1 cellular context compared by ENCODE assay signal in the genomic region with DNA sequence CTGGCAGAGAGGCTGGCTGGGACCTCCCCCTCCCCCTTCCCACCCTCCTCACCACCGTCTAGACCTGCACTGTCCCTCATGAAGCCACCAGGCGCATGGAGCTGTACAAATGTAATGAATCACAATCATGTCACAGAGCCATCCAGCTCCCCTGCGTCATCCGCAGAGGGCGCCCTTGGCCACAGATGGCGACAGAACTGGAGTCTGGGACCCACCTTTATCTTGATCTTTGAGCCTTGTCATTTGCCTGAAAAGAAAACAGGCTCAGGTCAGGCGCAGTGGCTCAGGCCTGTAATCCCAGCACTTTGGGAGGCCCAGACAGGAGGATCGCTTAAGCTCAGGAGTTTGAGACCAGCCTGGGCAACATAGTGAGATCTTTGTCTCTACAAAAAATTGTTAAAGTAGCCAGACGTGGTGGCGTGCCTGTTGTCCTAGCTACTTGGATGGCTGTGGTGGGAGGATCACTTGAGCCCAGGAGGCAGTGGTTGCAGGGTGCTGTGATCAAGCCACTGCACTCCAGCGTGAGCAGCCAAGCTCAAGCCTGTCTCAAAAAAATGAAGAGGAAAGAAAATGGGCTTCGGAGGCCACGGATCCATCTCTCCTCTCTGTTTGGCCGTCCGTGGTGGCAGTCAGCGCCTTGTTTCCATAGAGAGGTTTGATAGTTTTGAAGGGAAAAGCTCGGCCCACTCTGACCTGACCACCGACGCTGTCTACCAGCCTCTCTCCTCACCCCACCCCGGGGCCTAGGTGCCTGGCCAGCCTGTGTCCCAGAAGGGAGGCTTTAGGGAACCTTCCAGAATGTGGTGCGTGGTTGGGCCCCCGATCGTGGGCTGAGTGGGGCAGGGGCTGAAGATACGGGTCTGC.
TF ChIP-seq lines count a peak whose summit lies in the region.

No MANE protein-coding gene starts in this region.

TF ChIP-seq in HepG2, 621 proteins besides CTCF, POLR2A, EP300 and RAD21 (continued from another document and continues in another):
- TF ChIP-seq, protein P1, sequence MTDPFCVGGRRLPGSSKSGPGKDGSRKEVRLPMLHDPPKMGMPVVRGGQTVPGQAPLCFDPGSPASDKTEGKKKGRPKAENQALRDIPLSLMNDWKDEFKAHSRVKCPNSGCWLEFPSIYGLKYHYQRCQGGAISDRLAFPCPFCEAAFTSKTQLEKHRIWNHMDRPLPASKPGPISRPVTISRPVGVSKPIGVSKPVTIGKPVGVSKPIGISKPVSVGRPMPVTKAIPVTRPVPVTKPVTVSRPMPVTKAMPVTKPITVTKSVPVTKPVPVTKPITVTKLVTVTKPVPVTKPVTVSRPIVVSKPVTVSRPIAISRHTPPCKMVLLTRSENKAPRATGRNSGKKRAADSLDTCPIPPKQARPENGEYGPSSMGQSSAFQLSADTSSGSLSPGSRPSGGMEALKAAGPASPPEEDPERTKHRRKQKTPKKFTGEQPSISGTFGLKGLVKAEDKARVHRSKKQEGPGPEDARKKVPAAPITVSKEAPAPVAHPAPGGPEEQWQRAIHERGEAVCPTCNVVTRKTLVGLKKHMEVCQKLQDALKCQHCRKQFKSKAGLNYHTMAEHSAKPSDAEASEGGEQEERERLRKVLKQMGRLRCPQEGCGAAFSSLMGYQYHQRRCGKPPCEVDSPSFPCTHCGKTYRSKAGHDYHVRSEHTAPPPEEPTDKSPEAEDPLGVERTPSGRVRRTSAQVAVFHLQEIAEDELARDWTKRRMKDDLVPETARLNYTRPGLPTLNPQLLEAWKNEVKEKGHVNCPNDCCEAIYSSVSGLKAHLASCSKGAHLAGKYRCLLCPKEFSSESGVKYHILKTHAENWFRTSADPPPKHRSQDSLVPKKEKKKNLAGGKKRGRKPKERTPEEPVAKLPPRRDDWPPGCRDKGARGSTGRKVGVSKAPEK (CRISPR knock-in tag; IDR thresholded peaks at IDR 0.05; ENCODE audit: borderline replicate concordance): peak; percentile 71; the same call in 1 of the 2 replicates
- TF ChIP-seq RBAK (CRISPR knock-in tag; IDR thresholded peaks at IDR 0.05) (no peak), FOXK1 (CRISPR knock-in tag; IDR thresholded peaks at IDR 0.05; ENCODE audit: borderline replicate concordance, low read depth) (peak; percentile 89), ZNF644 (CRISPR knock-in tag; IDR thresholded peaks at IDR 0.05; ENCODE audit: low read depth) (peak; percentile 62; the same call in 1 of the 2 replicates), STAG1 (CRISPR knock-in tag; IDR thresholded peaks at IDR 0.05) (peak; percentile 98), ELF1 (CRISPR knock-in tag; IDR thresholded peaks at IDR 0.05) (peak; percentile 39; the same call in 1 of the 2 replicates), RBM39 (IDR thresholded peaks at IDR 0.05; ENCODE audit: low read depth, low read length, poor library complexity, severe bottlenecking) (peak; percentile 71), ZNF547 (CRISPR knock-in tag; IDR thresholded peaks at IDR 0.05) (peak; percentile 65; the same call in 1 of the 2 replicates), ZNF350 (CRISPR knock-in tag; IDR thresholded peaks at IDR 0.05; ENCODE audit: borderline replicate concordance, low read depth) (peak; percentile 72), ZNF792 (CRISPR knock-in tag; IDR thresholded peaks at IDR 0.05) (peak; percentile 91), NFE2L2 (IDR thresholded peaks at IDR 0.05; ENCODE audit: low read length) (0 out of 2 replicates have a peak, but pooled peaks have one; percentile 5), NBN (conservative IDR thresholded peaks at IDR 0.05) (no peak), MEIS2 (CRISPR knock-in tag; IDR thresholded peaks at IDR 0.05) (peak; percentile 97), TIGD3 (CRISPR knock-in tag; IDR thresholded peaks at IDR 0.05; ENCODE audit: borderline replicate concordance) (no peak), KDM6A (CRISPR knock-in tag; IDR thresholded peaks at IDR 0.05; ENCODE audit: low read depth) (0 out of 2 replicates have a peak, but pooled peaks have one; percentile 13), PRDM10 (CRISPR knock-in tag; IDR thresholded peaks at IDR 0.05; ENCODE audit: low read depth) (peak; percentile 86), PRPF4 (IDR thresholded peaks at IDR 0.05; ENCODE audit: low read depth, low read length, poor library complexity, severe bottlenecking) (no peak), ZNF7 (CRISPR knock-in tag; IDR thresholded peaks at IDR 0.05) (no peak), ZBTB26 (CRISPR knock-in tag; IDR thresholded peaks at IDR 0.05; ENCODE audit: borderline replicate concordance) (peak; percentile 59; the same call in 1 of the 2 replicates), TBP (CRISPR knock-in tag; IDR thresholded peaks at IDR 0.05) (peak; percentile 61; the same call in 1 of the 2 replicates), HNF1A (IDR thresholded peaks at IDR 0.05; ENCODE audit: low read depth) (no peak), HNF1A (CRISPR knock-in tag; IDR thresholded peaks at IDR 0.05; ENCODE audit: borderline replicate concordance) (peak; percentile 49), ZNF280D (CRISPR knock-in tag; IDR thresholded peaks at IDR 0.05) (peak; percentile 95), HOXA7 (CRISPR knock-in tag; IDR thresholded peaks at IDR 0.05) (no peak), ZNF713 (CRISPR knock-in tag; IDR thresholded peaks at IDR 0.05) (no peak), ZNF335 (CRISPR knock-in tag; IDR thresholded peaks at IDR 0.05) (peak; percentile 95), FOXC1 (CRISPR knock-in tag; IDR thresholded peaks at IDR 0.05; ENCODE audit: borderline replicate concordance) (no peak)
- TF ChIP-seq, protein P2, sequence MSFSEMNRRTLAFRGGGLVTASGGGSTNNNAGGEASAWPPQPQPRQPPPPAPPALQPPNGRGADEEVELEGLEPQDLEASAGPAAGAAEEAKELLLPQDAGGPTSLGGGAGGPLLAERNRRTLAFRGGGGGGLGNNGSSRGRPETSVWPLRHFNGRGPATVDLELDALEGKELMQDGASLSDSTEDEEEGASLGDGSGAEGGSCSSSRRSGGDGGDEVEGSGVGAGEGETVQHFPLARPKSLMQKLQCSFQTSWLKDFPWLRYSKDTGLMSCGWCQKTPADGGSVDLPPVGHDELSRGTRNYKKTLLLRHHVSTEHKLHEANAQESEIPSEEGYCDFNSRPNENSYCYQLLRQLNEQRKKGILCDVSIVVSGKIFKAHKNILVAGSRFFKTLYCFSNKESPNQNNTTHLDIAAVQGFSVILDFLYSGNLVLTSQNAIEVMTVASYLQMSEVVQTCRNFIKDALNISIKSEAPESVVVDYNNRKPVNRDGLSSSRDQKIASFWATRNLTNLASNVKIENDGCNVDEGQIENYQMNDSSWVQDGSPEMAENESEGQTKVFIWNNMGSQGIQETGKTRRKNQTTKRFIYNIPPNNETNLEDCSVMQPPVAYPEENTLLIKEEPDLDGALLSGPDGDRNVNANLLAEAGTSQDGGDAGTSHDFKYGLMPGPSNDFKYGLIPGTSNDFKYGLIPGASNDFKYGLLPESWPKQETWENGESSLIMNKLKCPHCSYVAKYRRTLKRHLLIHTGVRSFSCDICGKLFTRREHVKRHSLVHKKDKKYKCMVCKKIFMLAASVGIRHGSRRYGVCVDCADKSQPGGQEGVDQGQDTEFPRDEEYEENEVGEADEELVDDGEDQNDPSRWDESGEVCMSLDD (CRISPR knock-in tag; IDR thresholded peaks at IDR 0.05; ENCODE audit: borderline replicate concordance): no peak; the same call in 1 of the 2 replicates
- TF ChIP-seq, protein P3, sequence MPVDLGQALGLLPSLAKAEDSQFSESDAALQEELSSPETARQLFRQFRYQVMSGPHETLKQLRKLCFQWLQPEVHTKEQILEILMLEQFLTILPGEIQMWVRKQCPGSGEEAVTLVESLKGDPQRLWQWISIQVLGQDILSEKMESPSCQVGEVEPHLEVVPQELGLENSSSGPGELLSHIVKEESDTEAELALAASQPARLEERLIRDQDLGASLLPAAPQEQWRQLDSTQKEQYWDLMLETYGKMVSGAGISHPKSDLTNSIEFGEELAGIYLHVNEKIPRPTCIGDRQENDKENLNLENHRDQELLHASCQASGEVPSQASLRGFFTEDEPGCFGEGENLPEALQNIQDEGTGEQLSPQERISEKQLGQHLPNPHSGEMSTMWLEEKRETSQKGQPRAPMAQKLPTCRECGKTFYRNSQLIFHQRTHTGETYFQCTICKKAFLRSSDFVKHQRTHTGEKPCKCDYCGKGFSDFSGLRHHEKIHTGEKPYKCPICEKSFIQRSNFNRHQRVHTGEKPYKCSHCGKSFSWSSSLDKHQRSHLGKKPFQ (CRISPR knock-in tag; IDR thresholded peaks at IDR 0.05; ENCODE audit: insufficient replicate concordance): no peak
